12 cellular contexts compared by ENCODE assay signal in genomic region chr11:5550440-5551095, GRCh38. TPM values are rescaled to one million over a fixed set of nuclear protein-coding genes. Genes with fewer than 3 reads are reported as not detected.
DNase-seq lines count a peak whose midpoint lies in the region; ATAC-seq and FAIRE-seq lines count a peak whose summit lies in the region.
"Had no signal": no experiment of that assay in that cellular context is flagged by ENCODE, and none has a peak within 500 bp of the region (broad histone marks: within the 10 kb centered on the region; RNA-seq: fewer than 3 reads in every experiment).

No MANE protein-coding gene starts in this region.

- H3K4me3 Mint-ChIP-seq in activated CD4-positive, alpha-beta T cell treated with anti-CD3 and anti-CD28 coated beads for 36 hours: no peak overlapping the region
- H3K4me3 Mint-ChIP-seq: neural crest cell had no signal

- no peaks in the 10 kb centered on the region for H3K79me2 ChIP-seq in GM23248 (ENCODE audit: insufficient read depth)

- no peaks in the 10 kb centered on the region for H3K9me3 ChIP-seq in GM23248 (ENCODE audit: low read depth)
- H3K9me3 ChIP-seq: HAP-1 had no signal

- no peak overlapping the region for H2AFZ ChIP-seq in GM23248

- peaks cover 14% of the 10 kb centered on the region; the same call in 1 of the 2 replicates for H3K4me1 ChIP-seq in GM23248 (ENCODE audit: insufficient read depth)
- H3K4me1 ChIP-seq: HAP-1 had no signal

- no peaks in the 10 kb centered on the region for H3K36me3 ChIP-seq in GM23248 (ENCODE audit: low read depth)
- H3K36me3 ChIP-seq: HAP-1 had no signal

- CTCF ChIA-PET in activated CD4-positive, alpha-beta T cell treated with anti-CD3 and anti-CD28 coated beads for 36 hours (lab: Charles Lee): interaction anchor here (1.4 kb wide), 1 partner anchor 74 kb away, joined by 3 read pairs; no protein-coding TSS in a partner anchor

- no peak for FAIRE-seq in HTR-8/SVneo (lab: Jason Lieb, UNC)

- H4K20me1 ChIP-seq in GM23248 (ENCODE audit: insufficient read depth): no peaks in the 10 kb centered on the region

- ATAC-seq in activated CD4-positive, alpha-beta T cell treated with anti-CD3 and anti-CD28 coated beads for 36 hours: no peak

- peak overlapping the region; percentile 34 for H3K4me2 ChIP-seq in GM23248 (ENCODE audit: unreplicated experiment)

- no peak overlapping the region for H3K27ac Mint-ChIP-seq in activated CD4-positive, alpha-beta T cell treated with anti-CD3 and anti-CD28 coated beads for 36 hours

- intact Hi-C loops in activated CD4-positive, alpha-beta T cell treated with anti-CD3 and anti-CD28 coated beads for 36 hours (cut with DNase I, micrococcal nuclease): loop anchor here in 1 of 2 experiments (10.0 kb wide), 1 partner anchor 426 kb away; no protein-coding TSS in a partner anchor

- peaks cover 3% of the 10 kb centered on the region for H3K27me3 Mint-ChIP-seq in activated CD4-positive, alpha-beta T cell treated with anti-CD3 and anti-CD28 coated beads for 36 hours

- H3K9ac ChIP-seq in GM23248: no peak overlapping the region

- H3K4me3 ChIP-seq in GM23248: no peak overlapping the region
- H3K4me3 ChIP-seq: HAP-1 had no signal

- no peaks in the 10 kb centered on the region for H3F3A ChIP-seq in GM23248 (ENCODE audit: insufficient read depth)

- DNase-seq in GM03348 (ENCODE audit: low spot score): peak; percentile 54
- DNase-seq in GM23248: peak; percentile 87
- peak; percentile 14 for DNase-seq in HTR-8/SVneo (ENCODE audit: insufficient read length, low spot score)
- peak; percentile 13 for DNase-seq in fibroblast of the conjunctiva (ENCODE audit: low read depth)
- no peak for DNase-seq in caudate nucleus (lab: John Stamatoyannopoulos, UW)
- no peak for DNase-seq in GM19240 (ENCODE audit: insufficient read length, low spot score)
- DNase-seq in activated CD4-positive, alpha-beta T cell treated with anti-CD3 and anti-CD28 coated beads for 36 hours: no peak
- DNase-seq in COLO829 (ENCODE audit: low spot score): no peak
- DNase-seq: DMS79 treated with DMSO at 0.1 percent for 48 hours, head of caudate nucleus had no signal

- H3K4me1 Mint-ChIP-seq in activated CD4-positive, alpha-beta T cell treated with anti-CD3 and anti-CD28 coated beads for 36 hours: no peaks in the 10 kb centered on the region
- H3K4me1 Mint-ChIP-seq: neural crest cell had no signal

- no peaks in the 10 kb centered on the region for H3K9me2 ChIP-seq in GM23248 (ENCODE audit: insufficient read depth)

- in situ Hi-C loops in GM23248 (cut with MboI): no loop called here

- H3K36me3 Mint-ChIP-seq in activated CD4-positive, alpha-beta T cell treated with anti-CD3 and anti-CD28 coated beads for 36 hours (ENCODE audit: low read depth): no peaks in the 10 kb centered on the region

- H3K27me3 ChIP-seq in GM23248 (replicated peaks; ENCODE audit: insufficient read depth): no peaks in the 10 kb centered on the region

- no peak overlapping the region for H3K27ac ChIP-seq in GM23248
- H3K27ac ChIP-seq in caudate nucleus (ENCODE audit: low read depth, low read length): no peak overlapping the region

- POLR2A ChIA-PET in activated CD4-positive, alpha-beta T cell treated with anti-CD3 and anti-CD28 coated beads for 36 hours (lab: Charles Lee): no interaction called here

- WGBS in GM23248 (ENCODE audit: low coverage in 1 of 2, low lambda C conversion rate in 2 of 2, missing lambda C conversion rate in 2 of 2), 2 experiments: 36 to 37% methylated on average over 5 of the region's 5 CpGs

- H3K9me3 Mint-ChIP-seq in activated CD4-positive, alpha-beta T cell treated with anti-CD3 and anti-CD28 coated beads for 36 hours (ENCODE audit: low read depth): no peaks in the 10 kb centered on the region
- H3K9me3 Mint-ChIP-seq: neural crest cell had no signal

RNA-seq across cellular contexts. Expression of gene OR52H1, which starts 2.2 kb away (rescaled TPM):
- not detected in 2 replicates for total RNA-seq in GM23248 (2014; rRNA removed; shearing (Covaris generic))
- not detected in 2 replicates for polyA plus RNA-seq in GM23248 (2016; fragmentation: Nextera tagmentation; extraction: Ambion mirVana)
- not detected for total RNA-seq in activated CD4-positive, alpha-beta T cell treated with anti-CD3 and anti-CD28 coated beads for 36 hours
- total RNA-seq: neural crest cell had no signal

RNA-seq across cellular contexts. Expression of gene OR52B6, which starts 30.1 kb away (rescaled TPM):
- total RNA-seq in GM23248 (2014; rRNA removed; shearing (Covaris generic)): not detected in 2 replicates
- polyA plus RNA-seq in GM23248 (2016; fragmentation: Nextera tagmentation; extraction: Ambion mirVana): not detected in 2 replicates
- not detected for total RNA-seq in activated CD4-positive, alpha-beta T cell treated with anti-CD3 and anti-CD28 coated beads for 36 hours
- total RNA-seq: neural crest cell had no signal

RNA-seq across cellular contexts. Expression of gene UBQLNL, which starts 34.1 kb away (rescaled TPM):
- total RNA-seq in GM23248 (2014; rRNA removed; shearing (Covaris generic)): 0.32 TPM in 1 of 2 replicates, not detected in the other
- polyA plus RNA-seq in GM23248 (2016; fragmentation: Nextera tagmentation; extraction: Ambion mirVana): 0.20 TPM in 1 of 2 replicates, not detected in the other
- under 1 TPM; 0.11 to 0.14 TPM for total RNA-seq in activated CD4-positive, alpha-beta T cell treated with anti-CD3 and anti-CD28 coated beads for 36 hours

RNA-seq across cellular contexts. Expression of gene UBQLN3, which starts 40.8 kb away (rescaled TPM):
- total RNA-seq in GM23248 (2014; rRNA removed; shearing (Covaris generic)): not detected in 2 replicates
- polyA plus RNA-seq in GM23248 (2016; fragmentation: Nextera tagmentation; extraction: Ambion mirVana): not detected in 2 replicates
- not detected for total RNA-seq in activated CD4-positive, alpha-beta T cell treated with anti-CD3 and anti-CD28 coated beads for 36 hours
- total RNA-seq: neural crest cell had no signal

RNA-seq across cellular contexts. Expression of gene TRIM6, which starts 45.9 kb away (rescaled TPM):
- 2.3 and 3.6 TPM in 2 replicates for total RNA-seq in GM23248 (2014; rRNA removed; shearing (Covaris generic))
- polyA plus RNA-seq in GM23248 (2016; fragmentation: Nextera tagmentation; extraction: Ambion mirVana): 1.9 and 2.2 TPM in 2 replicates
- total RNA-seq in activated CD4-positive, alpha-beta T cell treated with anti-CD3 and anti-CD28 coated beads for 36 hours: under 1 TPM; 0.75 to 0.76 TPM

Comparison
In these comparisons a context has a peak if more than half of its experiments do, and no peak if none do; other contexts are left out.
1. DNase-seq: peak in GM03348 (single experiment), GM23248 (single experiment), HTR-8/SVneo (single experiment) and fibroblast of the conjunctiva (single experiment); none in caudate nucleus (0 of 61), GM19240 (single experiment), activated CD4-positive, alpha-beta T cell treated with anti-CD3 and anti-CD28 coated beads for 36 hours (single experiment) and COLO829 (single experiment).